8 cellular contexts compared by ENCODE assay signal in the genomic region with DNA sequence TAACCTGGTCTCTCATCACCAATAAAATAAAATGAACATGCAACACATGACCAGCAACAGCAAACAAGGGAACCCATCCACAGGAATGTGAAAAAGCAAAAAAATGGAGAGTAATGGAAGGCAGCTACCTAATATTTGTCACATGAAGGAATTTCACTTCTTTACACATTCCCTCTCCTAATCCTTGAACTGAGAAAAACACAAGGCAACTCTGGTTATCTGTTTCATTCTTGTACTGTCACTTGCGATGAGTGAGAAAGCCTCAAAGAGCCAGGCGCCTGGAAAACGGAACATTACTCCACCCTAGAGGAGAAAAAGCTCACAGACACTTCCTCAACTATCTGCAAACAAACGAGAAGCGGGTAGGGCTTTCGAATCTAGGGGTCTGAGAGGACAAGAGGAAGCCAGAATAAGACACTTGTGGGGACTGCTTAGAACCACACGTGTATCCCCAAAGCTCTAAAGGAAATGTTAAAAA. TPM values are rescaled to one million over a fixed set of nuclear protein-coding genes. Genes with fewer than 3 reads are reported as not detected.
A peak's percentile ranks its signal among the peaks of the same experiment; 100 is the strongest.
DNase-seq lines count a peak whose midpoint lies in the region; ATAC-seq, FAIRE-seq and TF ChIP-seq lines count a peak whose summit lies in the region.

No MANE protein-coding gene starts in this region.

- intact Hi-C loops in vagina (cut with DNase I): no loop called here

- H3K9me3 ChIP-seq in vagina: no peaks in the 10 kb centered on the region

- H3K4me1 Mint-ChIP-seq in mesothelial cell of epicardium: peaks cover 26% of the 10 kb centered on the region

- H3K4me3 ChIP-seq in vagina: no peak overlapping the region

- ATAC-seq in GM21576 (IDR thresholded peaks at IDR 0.05; ENCODE audit: unreplicated experiment): no peak
- no peak for ATAC-seq in GM21619 (IDR thresholded peaks at IDR 0.05; ENCODE audit: unreplicated experiment)

- H3K9me3 Mint-ChIP-seq in mesothelial cell of epicardium: no peaks in the 10 kb centered on the region

- H3K36me3 Mint-ChIP-seq in mesothelial cell of epicardium: no peaks in the 10 kb centered on the region

- H3K27ac ChIP-seq in vagina: peak overlapping the region; percentile 45

- peak; percentile 83 for DNase-seq in ELF-1 (ENCODE audit: low read depth, low spot score)
- DNase-seq in HuH-7 (ENCODE audit: low spot score): peak; percentile 53
- peak; percentile 80 for DNase-seq in SIG-M5 (lab: John Stamatoyannopoulos, UW)
- DNase-seq in mesothelial cell of epicardium (ENCODE audit: low spot score in 2 of 2, unreplicated experiment in 2 of 2): no peak
- DNase-seq in vagina (ENCODE audit: extremely low spot score in 2 of 2): no peak

- no peak overlapping the region for H3K4me3 Mint-ChIP-seq in mesothelial cell of epicardium

- H3K4me1 ChIP-seq in vagina: peaks cover 17% of the 10 kb centered on the region

- no peaks in the 10 kb centered on the region for H3K36me3 ChIP-seq in vagina

- TF ChIP-seq CTCF in mesothelial cell of epicardium (IDR thresholded peaks at IDR 0.05; ENCODE audit: unreplicated experiment) (peak; percentile 2), vagina (IDR thresholded peaks at IDR 0.05) (peak; percentile 31 to 50 (median 32))

- no peak for TF ChIP-seq POLR2A in vagina (IDR thresholded peaks at IDR 0.05)

- H3K27ac Mint-ChIP-seq in mesothelial cell of epicardium: peak overlapping the region; percentile 90

- peak; percentile 74 for FAIRE-seq in endometrium (lab: Jason Lieb, UNC)

- no peaks in the 10 kb centered on the region for H3K27me3 Mint-ChIP-seq in mesothelial cell of epicardium (ENCODE audit: low read depth)

- H3K27me3 ChIP-seq in vagina: no peaks in the 10 kb centered on the region

RNA-seq across cellular contexts. Expression of a gene that starts 13.8 kb away (rescaled TPM):
- total RNA-seq in mesothelial cell of epicardium: 3.8 to 5.1 TPM (median 5.0 TPM) in 3 replicates
- total RNA-seq in vagina: 2.7 TPM

RNA-seq across cellular contexts. Expression of a gene that starts 13.9 kb away (rescaled TPM):
- 34.6 to 35.3 TPM (median 35.2 TPM) in 3 replicates for total RNA-seq in mesothelial cell of epicardium
- 18.9 TPM for total RNA-seq in vagina

Comparison
In these comparisons a context has a peak if more than half of its experiments do, and no peak if none do; other contexts are left out.
1. DNase-seq: peak in ELF-1 (single experiment), HuH-7 (single experiment) and SIG-M5 (single experiment); none in mesothelial cell of epicardium (0 of 2) and vagina (0 of 2).